ENCODE assay signal across 8 cellular contexts in the genomic region with DNA sequence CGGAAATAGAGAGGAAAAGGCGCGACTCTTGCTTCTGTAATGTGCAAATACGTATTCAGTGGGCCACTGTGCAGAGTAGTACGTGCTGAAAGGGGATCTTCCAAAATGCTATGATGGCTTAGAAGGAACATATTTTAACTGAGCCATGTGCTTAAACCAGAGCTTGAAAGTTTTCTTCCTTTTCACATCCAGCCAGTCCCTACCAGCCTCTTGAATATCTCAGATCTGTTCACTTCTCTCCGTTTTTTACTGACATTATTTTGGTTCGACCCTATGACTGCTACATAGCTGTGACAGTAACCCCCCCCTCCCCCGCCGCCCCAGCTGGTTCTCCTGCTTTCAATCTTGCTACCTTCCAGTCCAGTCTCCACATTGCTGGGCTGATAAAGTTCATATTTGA. TPM values are rescaled to one million over a fixed set of nuclear protein-coding genes. Genes with fewer than 3 reads are reported as not detected.
DNase-seq lines count a peak whose midpoint lies in the region; ATAC-seq, FAIRE-seq and TF ChIP-seq lines count a peak whose summit lies in the region.

No MANE protein-coding gene starts in this region.

- peaks cover 48% of the 10 kb centered on the region for H3K79me2 ChIP-seq in KMS-11 (ENCODE audit: insufficient read depth, low read depth)

- DNase-seq in cardiac fibroblast (ENCODE audit: low read depth in 2 of 2) (no peak), natural killer cell (no peak), Ammon's horn (ENCODE audit: low spot score) (no peak), HCEC 1CT (no peak), HTR-8/SVneo (ENCODE audit: insufficient read length, low spot score) (no peak)

- H3K27ac Mint-ChIP-seq in natural killer cell: peak overlapping the region; percentile 97 to 99

- no peaks in the 10 kb centered on the region for H3K27me3 Mint-ChIP-seq in natural killer cell (ENCODE audit: low read depth in 2 of 2)

- H3K4me1 Mint-ChIP-seq in natural killer cell: peaks cover 45 to 51% of the 10 kb centered on the region in 2 donors

- peak overlapping the region; percentile 64 for H3K4me2 ChIP-seq in KMS-11

- H2AFZ ChIP-seq in KMS-11 (ENCODE audit: low read depth): peak overlapping the region; percentile 86

- peak in 1 of 3 donors; percentile 0 for ATAC-seq in natural killer cell
- ATAC-seq in HG03025 (IDR thresholded peaks at IDR 0.05; ENCODE audit: low FRiP score, unreplicated experiment): no peak

- TF ChIP-seq CTCF in C4-2B (conservative IDR thresholded peaks at IDR 0.05): no peak
- no peak for TF ChIP-seq CTCF in KMS-11 (conservative IDR thresholded peaks at IDR 0.05; ENCODE audit: low read depth, low read length)
- TF ChIP-seq CTCF in cardiac fibroblast (IDR thresholded peaks at IDR 0.05; ENCODE audit: low read depth, low read length): no peak
- no peak for TF ChIP-seq CTCF in natural killer cell (IDR thresholded peaks at IDR 0.05)

- no peaks in the 10 kb centered on the region for H3K36me3 ChIP-seq in KMS-11 (ENCODE audit: insufficient read depth)

- peaks cover 40% of the 10 kb centered on the region for H3K4me1 ChIP-seq in KMS-11 (ENCODE audit: low read depth, poor library complexity, severe bottlenecking)

- H4K20me1 ChIP-seq in KMS-11 (ENCODE audit: insufficient read depth): no peaks in the 10 kb centered on the region

- H3K4me3 Mint-ChIP-seq in natural killer cell: peak overlapping the region; percentile 98

- H3K4me3 ChIP-seq in KMS-11 (IDR thresholded peaks at IDR 0.05; ENCODE audit: insufficient read depth, low read depth, low read length): no peak overlapping the region
- H3K4me3 ChIP-seq in cardiac fibroblast (replicated peaks in 1 of 2; ENCODE audit: low read depth in 2 of 2, low read length in 2 of 2): peak overlapping the region; percentile 76 to 78

- peak overlapping the region; percentile 71 for H3K9ac ChIP-seq in KMS-11

- no peaks in the 10 kb centered on the region for H3K36me3 Mint-ChIP-seq in natural killer cell

- intact Hi-C loops in natural killer cell (cut with micrococcal nuclease): no loop called here

- H3K27ac ChIP-seq in C4-2B (peak overlapping the region; percentile 74), KMS-11 (peak overlapping the region; percentile 53)

- no peak for FAIRE-seq in HTR-8/SVneo (lab: Jason Lieb, UNC)

- H3K9me3 Mint-ChIP-seq in natural killer cell: no peaks in the 10 kb centered on the region

- H3K27me3 ChIP-seq in KMS-11 (ENCODE audit: insufficient read depth, low read depth): no peaks in the 10 kb centered on the region

RNA-seq across cellular contexts. Expression of a gene that starts 0.6 kb away (rescaled TPM):
- 1 to 10 TPM in 2 of 3 donors, under 1 TPM in 1; 0.89 to 2.4 (median 1.8) TPM for total RNA-seq in natural killer cell

RNA-seq across cellular contexts. Expression of a gene that starts 1.9 kb away (rescaled TPM):
- 10 to 100 TPM; 28.1 to 30.0 (median 30.0) TPM for total RNA-seq in natural killer cell
